Comparison of ENCODE assay signal across 31 cellular contexts in the genomic region with DNA sequence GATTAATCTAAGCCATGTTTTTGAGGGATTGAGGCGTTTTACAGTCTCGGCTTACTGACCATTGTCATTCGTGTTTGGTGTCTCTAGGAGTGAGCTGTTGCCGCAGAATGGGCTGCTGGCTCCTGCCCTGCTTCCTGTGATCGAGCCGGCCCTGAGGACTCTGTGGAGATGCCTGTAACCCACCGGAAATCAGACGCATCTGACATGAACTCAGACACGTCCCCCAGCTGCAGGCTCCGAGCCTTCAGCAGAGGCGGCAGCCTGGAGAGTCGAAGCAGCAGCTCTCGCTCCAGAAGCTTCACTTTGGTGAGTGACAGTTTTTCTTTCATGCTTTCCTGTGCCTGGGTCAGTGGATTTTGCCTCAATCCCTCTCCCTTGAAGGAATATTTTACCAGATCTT. TPM values are rescaled to one million over a fixed set of nuclear protein-coding genes. Genes with fewer than 3 reads are reported as not detected.
"Had no signal": no experiment of that assay in that cellular context is flagged by ENCODE, and none has a peak within 500 bp of the region (broad histone marks: within the 10 kb centered on the region; RNA-seq: fewer than 3 reads in every experiment).

No MANE protein-coding gene starts in this region.

- H3K27me3 ChIP-seq: brain microvascular endothelial cell, dorsolateral prefrontal cortex had no signal

- H3K27ac ChIP-seq: brain microvascular endothelial cell, coronary artery, dorsolateral prefrontal cortex had no signal

- H3K36me3 Mint-ChIP-seq: activated CD4-positive, alpha-beta memory T cell treated with anti-CD3 and anti-CD28 coated beads for 36 hours; activated CD8-positive, alpha-beta memory T cell treated with anti-CD3 and anti-CD28 coated beads, Interleukin-2, amount 10 ng/mL, durations not matched to agents 7 days and 5 days had no signal

- H3K36me3 ChIP-seq: brain microvascular endothelial cell had no signal

- ATAC-seq: activated CD4-positive, alpha-beta T cell treated with anti-CD3 and anti-CD28 coated beads for 36 hours; activated CD8-positive, alpha-beta memory T cell treated with anti-CD3 and anti-CD28 coated beads, Interleukin-2, amount 10 ng/mL, durations not matched to agents 7 days and 5 days; activated CD8-positive, alpha-beta T cell treated with anti-CD3 and anti-CD28 coated beads, Interleukin-2, amount 10 ng/mL, durations not matched to agents 7 days and 5 days; activated T-cell treated with anti-CD3 and anti-CD28 coated beads, Interleukin-2, amount 50 U/mL, for 72 hours; esophagus mucosa had no signal

- H3K4me1 Mint-ChIP-seq: activated CD4-positive, alpha-beta T cell treated with anti-CD3 and anti-CD28 coated beads for 36 hours; activated CD4-positive, alpha-beta T cell treated with anti-CD3 and anti-CD28 coated beads, Interleukin-2, amount 10 ng/mL, durations not matched to agents 24 days and 14 days; activated CD8-positive, alpha-beta memory T cell treated with anti-CD3 and anti-CD28 coated beads, Interleukin-2, amount 10 ng/mL, durations not matched to agents 7 days and 5 days; central memory CD8-positive, alpha-beta T cell; endodermal cell had no signal

- DNase-seq: activated CD4-positive, alpha-beta memory T cell treated with anti-CD3 and anti-CD28 coated beads for 36 hours; activated CD4-positive, alpha-beta T cell treated with anti-CD3 and anti-CD28 coated beads for 36 hours; activated CD4-positive, alpha-beta T cell treated with anti-CD3 and anti-CD28 coated beads, Interleukin-2, amount 10 ng/mL, durations not matched to agents 24 days and 14 days; activated CD4-positive, CD25-positive, alpha-beta regulatory T cell; activated CD4-positive, CD25-positive, alpha-beta regulatory T cell treated with anti-CD3 and anti-CD28 coated beads, Interleukin-2, amount 50 U/mL, for 72 hours; activated CD8-positive, alpha-beta memory T cell treated with anti-CD3 and anti-CD28 coated beads, Interleukin-2, amount 10 ng/mL, durations not matched to agents 7 days and 5 days; activated CD8-positive, alpha-beta memory T cell treated with anti-CD3 and anti-CD28 coated beads, Interleukin-2, amount 50 U/mL, for 4 hours; activated CD8-positive, alpha-beta T cell treated with anti-CD3 and anti-CD28 coated beads, Interleukin-2, amount 10 ng/mL, durations not matched to agents 7 days and 5 days; activated gamma-delta T cell treated with Interleukin-2 at 50 U/mL for 16 hours; activated naive CD4-positive, alpha-beta T cell treated with anti-CD3 and anti-CD28 coated beads, Interleukin-2, amount 50 U/mL, for 16 hours; activated naive CD4-positive, alpha-beta T cell treated with Interleukin-2 at 50 U/mL for 16 hours; activated T-cell treated with anti-CD3 and anti-CD28 coated beads, Interleukin-2, amount 50 U/mL, for 1 hour; activated T-cell treated with anti-CD3 and anti-CD28 coated beads, Interleukin-2, amount 50 U/mL, for 72 hours; amniotic stem cell; anterior cingulate cortex; brain microvascular endothelial cell; dorsolateral prefrontal cortex; effector memory CD4-positive, alpha-beta T cell; endodermal cell; foreskin fibroblast; head of caudate nucleus; T-helper 2 cell had no signal

- FAIRE-seq: astrocyte, bronchial epithelial cell, frontal cortex had no signal

- H3K4me3 ChIP-seq: coronary artery, dorsolateral prefrontal cortex had no signal

- H3K9me3 Mint-ChIP-seq: activated CD4-positive, alpha-beta memory T cell treated with anti-CD3 and anti-CD28 coated beads for 36 hours; activated CD4-positive, alpha-beta T cell treated with anti-CD3 and anti-CD28 coated beads, Interleukin-2, amount 10 ng/mL, durations not matched to agents 24 days and 14 days; activated T-cell treated with anti-CD3 and anti-CD28 coated beads, Interleukin-2, amount 50 U/mL, for 72 hours; central memory CD8-positive, alpha-beta T cell; dendritic cell treated with granulocyte-macrophage colony-stimulating factor and Interleukin-4, amounts not matched to agents 40 ng/mL and 50 ng/mL, for 4 days; endodermal cell had no signal

- H3K4me3 Mint-ChIP-seq: activated CD4-positive, alpha-beta memory T cell treated with anti-CD3 and anti-CD28 coated beads for 36 hours; activated CD4-positive, alpha-beta T cell treated with anti-CD3 and anti-CD28 coated beads for 36 hours; activated CD4-positive, alpha-beta T cell treated with anti-CD3 and anti-CD28 coated beads, Interleukin-2, amount 10 ng/mL, durations not matched to agents 24 days and 14 days; activated CD8-positive, alpha-beta memory T cell treated with anti-CD3 and anti-CD28 coated beads, Interleukin-2, amount 10 ng/mL, durations not matched to agents 7 days and 5 days; activated CD8-positive, alpha-beta T cell treated with anti-CD3 and anti-CD28 coated beads, Interleukin-2, amount 10 ng/mL, durations not matched to agents 7 days and 5 days; activated naive CD8-positive, alpha-beta T cell; activated T-cell treated with anti-CD3 and anti-CD28 coated beads, Interleukin-2, amount 50 U/mL, for 72 hours; central memory CD8-positive, alpha-beta T cell; dendritic cell treated with granulocyte-macrophage colony-stimulating factor and Interleukin-4, amounts not matched to agents 40 ng/mL and 50 ng/mL, for 4 days; endodermal cell had no signal

- H3K27ac Mint-ChIP-seq: activated CD4-positive, alpha-beta memory T cell treated with anti-CD3 and anti-CD28 coated beads for 36 hours; activated CD4-positive, alpha-beta T cell treated with anti-CD3 and anti-CD28 coated beads for 36 hours; activated CD4-positive, alpha-beta T cell treated with anti-CD3 and anti-CD28 coated beads, Interleukin-2, amount 10 ng/mL, durations not matched to agents 24 days and 14 days; activated CD8-positive, alpha-beta memory T cell treated with anti-CD3 and anti-CD28 coated beads, Interleukin-2, amount 10 ng/mL, durations not matched to agents 7 days and 5 days; activated CD8-positive, alpha-beta T cell treated with anti-CD3 and anti-CD28 coated beads, Interleukin-2, amount 10 ng/mL, durations not matched to agents 7 days and 5 days; activated naive CD8-positive, alpha-beta T cell; dendritic cell treated with granulocyte-macrophage colony-stimulating factor and Interleukin-4, amounts not matched to agents 40 ng/mL and 50 ng/mL, for 4 days; endodermal cell had no signal

RNA-seq across cellular contexts. Expression of gene PROSER2, which starts 28.8 kb away (rescaled TPM):
- total RNA-seq: T-helper 1 cell treated with Interleukin-12 subunit alpha and Interleukin-12 subunit beta and Interleukin-4 antibody, amounts not matched to agents 30 ng/mL and 1 ng/mL, for 36 hours had no signal
